In the genomic region with DNA sequence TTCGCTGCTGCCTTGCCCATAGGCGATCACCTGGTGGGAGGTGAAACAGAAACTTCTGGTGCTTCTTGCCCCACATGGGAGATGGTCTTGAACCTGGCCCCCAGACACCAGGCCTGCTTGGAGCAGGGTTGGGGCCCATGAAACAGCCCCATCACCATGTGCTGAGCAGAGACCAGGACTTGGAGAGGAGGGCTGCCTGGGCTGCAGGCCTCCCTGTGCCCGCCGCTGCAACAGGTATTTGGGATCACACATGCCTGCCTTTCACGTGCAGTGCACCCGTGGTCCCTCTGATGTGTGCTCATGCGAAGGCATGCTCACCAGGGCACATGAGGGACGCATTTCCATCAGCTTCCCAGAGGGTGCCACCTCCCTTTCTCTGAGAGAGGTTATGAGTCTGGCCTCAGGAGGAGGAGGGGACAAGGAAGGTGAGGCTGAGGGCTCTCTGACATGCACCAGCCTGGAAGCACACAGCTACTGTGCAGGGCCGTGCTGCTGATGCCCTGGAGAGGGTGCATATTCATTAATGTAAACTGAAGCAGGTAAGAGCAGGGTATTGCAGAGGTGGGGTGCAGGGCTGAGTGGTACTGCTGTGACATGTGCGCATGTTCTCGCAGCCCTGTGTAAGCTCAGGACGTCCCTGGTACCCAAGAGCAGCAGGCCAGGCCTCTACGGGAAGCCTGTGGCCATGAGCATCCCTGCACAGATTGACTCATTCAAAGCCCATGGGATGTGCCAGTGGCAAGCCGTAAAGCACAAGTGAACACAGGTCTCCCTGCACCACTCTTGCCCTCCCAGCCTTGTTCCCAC, we compare ENCODE assay signal across 17 cellular contexts. TPM values are rescaled to one million over a fixed set of nuclear protein-coding genes. Genes with fewer than 3 reads are reported as not detected.
"Had no signal": no experiment of that assay in that cellular context is flagged by ENCODE, and none has a peak within 500 bp of the region (broad histone marks: within the 10 kb centered on the region; RNA-seq: fewer than 3 reads in every experiment).

No MANE protein-coding gene starts in this region.

- H3K27me3 Mint-ChIP-seq: naive thymus-derived CD4-positive, alpha-beta T cell had no signal

- H3K27ac ChIP-seq: cardiac muscle cell, colonic mucosa, esophagus muscularis mucosa, hepatocyte, upper lobe of left lung, VCaP had no signal

- H3K9me3 Mint-ChIP-seq: activated naive CD4-positive, alpha-beta T cell treated with anti-CD3 and anti-CD28 coated beads, Interleukin-2, amount 50 U/mL, for 72 hours had no signal

- H3K4me1 ChIP-seq: colonic mucosa, esophagus muscularis mucosa had no signal

- H3K4me3 ChIP-seq: cardiac muscle cell, colonic mucosa, esophagus muscularis mucosa, hepatocyte, mucosa of descending colon, upper lobe of left lung had no signal

- DNase-seq: activated CD4-positive, alpha-beta T cell treated with anti-CD3 and anti-CD28 coated beads for 1 hour; activated CD4-positive, alpha-beta T cell treated with anti-CD3 and anti-CD28 coated beads, Interleukin-2, amount 50 U/mL, for 4 hours; activated T-cell treated with anti-CD3 and anti-CD28 coated beads, Interleukin-2, amount 50 U/mL, for 1 hour; colonic mucosa; mammary epithelial cell; mucosa of descending colon; naive thymus-derived CD4-positive, alpha-beta T cell; stimulated activated CD4-positive, alpha-beta T cell treated with anti-CD3 and anti-CD28 coated beads, Interleukin-2, amount 100 ng/mL, for 48 hours; stimulated activated naive CD4-positive, alpha-beta T cell; upper lobe of left lung had no signal

- H3K9me3 ChIP-seq: colonic mucosa, esophagus muscularis mucosa, mucosa of descending colon, upper lobe of left lung had no signal

- H3K36me3 ChIP-seq: cardiac muscle cell, colonic mucosa had no signal

- ATAC-seq: activated naive CD4-positive, alpha-beta T cell treated with anti-CD3 and anti-CD28 coated beads, Interleukin-2, amount 50 U/mL, for 72 hours; left lobe of liver; mucosa of descending colon; naive thymus-derived CD4-positive, alpha-beta T cell had no signal

- H3K36me3 Mint-ChIP-seq: activated naive CD4-positive, alpha-beta T cell treated with anti-CD3 and anti-CD28 coated beads, Interleukin-2, amount 50 U/mL, for 72 hours had no signal

- H3K27me3 ChIP-seq: cardiac muscle cell, colonic mucosa, esophagus muscularis mucosa, hepatocyte, upper lobe of left lung had no signal

RNA-seq across cellular contexts. Expression of gene OXER1, which starts 4.2 kb away (rescaled TPM):
- total RNA-seq: glomerular endothelial cell had no signal

RNA-seq across cellular contexts. Expression of gene HAAO, which starts 24.3 kb away (rescaled TPM):
- total RNA-seq: glomerular endothelial cell had no signal
